ENCODE assay signal across 25 cellular contexts in genomic region chr3:100124116-100124767, GRCh38. TPM values are rescaled to one million over a fixed set of nuclear protein-coding genes. Genes with fewer than 3 reads are reported as not detected.
DNase-seq lines count a peak whose midpoint lies in the region; ATAC-seq and TF ChIP-seq lines count a peak whose summit lies in the region.
"Had no signal": no experiment of that assay in that cellular context is flagged by ENCODE, and none has a peak within 500 bp of the region (broad histone marks: within the 10 kb centered on the region; RNA-seq: fewer than 3 reads in every experiment).

No MANE protein-coding gene starts in this region.

- H3K27me3 Mint-ChIP-seq in stimulated activated naive B cell treated with anti-CD40 and anti-IgM and Interleukin-4, amounts not matched to agents 10 μg/mL and 1 μg/mL and 100 μg/mL, for 72 hours, result no peaks in the 10 kb centered on the region
- H3K27me3 Mint-ChIP-seq: CD4-positive, alpha-beta memory T cell had no signal

- H3K27ac ChIP-seq in coronary artery, result peak overlapping the region; percentile 4 to 29
- H3K27ac ChIP-seq in mesendoderm (ENCODE audit: low read depth, low read length), result no peak overlapping the region
- H3K27ac ChIP-seq: vagina, WERI-Rb-1 had no signal

- H3K18ac ChIP-seq in mesendoderm (ENCODE audit: low read length), result no peak overlapping the region

- no peak overlapping the region for H2BK15ac ChIP-seq in mesendoderm (replicated peaks; ENCODE audit: low read depth)

- no peak overlapping the region for H4K8ac ChIP-seq in mesendoderm (ENCODE audit: low read depth, low read length)

- H3K23ac ChIP-seq in mesendoderm (ENCODE audit: low read length), result no peak overlapping the region

- in situ Hi-C loops in SK-MEL-5 (cut with HindIII; ENCODE audit: low pct_unique_long_range_greater_than_20kb, low sequenced_read_pairs), result no loop called here

- H3K36me3 ChIP-seq in mesendoderm (ENCODE audit: control insufficient read depth, insufficient read depth, low read length), result no peaks in the 10 kb centered on the region
- H3K36me3 ChIP-seq: HAP-1, vagina, WERI-Rb-1 had no signal

- no peak overlapping the region for H3K4me2 ChIP-seq in mesendoderm (ENCODE audit: low read length)

- no peak overlapping the region for H2BK120ac ChIP-seq in mesendoderm (ENCODE audit: low read depth, low read length)

- peak; percentile 32 for DNase-seq in SK-MEL-5 (ENCODE audit: low read depth, low spot score)
- DNase-seq in coronary artery (ENCODE audit: low spot score), result no peak
- no peak for DNase-seq in mesendoderm
- DNase-seq in stimulated activated naive B cell treated with anti-CD40 and anti-IgM and Interleukin-4, amounts not matched to agents 10 μg/mL and 1 μg/mL and 100 μg/mL, for 72 hours, result no peak
- DNase-seq in NCI-H1105 treated with DMSO at 0.1 percent for 48 hours (lab: John Stamatoyannopoulos, UW), result no peak
- DNase-seq: activated CD8-positive, alpha-beta memory T cell treated with anti-CD3 and anti-CD28 coated beads, Interleukin-2, amount 50 U/mL, for 48 hours; activated gamma-delta T cell; amniotic stem cell; CD4-positive, alpha-beta memory T cell; dermis blood vessel endothelial cell; DMS153; head of caudate nucleus; KBM-7; NCI-H2171; NCI-H524; stimulated activated CD4-positive, alpha-beta T cell treated with anti-CD3 and anti-CD28 coated beads, Interleukin-12 subunit alpha, Interleukin-12 subunit beta, amount 100 ng/mL, for 4 hours; stimulated activated CD4-positive, alpha-beta T cell treated with anti-CD3 and anti-CD28 coated beads, Interleukin-4, amount 100 ng/mL, for 4 hours; WERI-Rb-1 had no signal

- H3K27ac Mint-ChIP-seq in stimulated activated naive B cell treated with anti-CD40 and anti-IgM and Interleukin-4, amounts not matched to agents 10 μg/mL and 1 μg/mL and 100 μg/mL, for 72 hours, result no peak overlapping the region
- H3K27ac Mint-ChIP-seq: CD4-positive, alpha-beta memory T cell; T-helper 2 cell treated with Interferon-gamma antibody and Interleukin-4, amounts not matched to agents 5 μg/mL and 100 μg/mL, for 36 hours had no signal

- H2AK5ac ChIP-seq in mesendoderm (ENCODE audit: low read length), result no peak overlapping the region

- peak; percentile 72 to 76 for ATAC-seq in stimulated activated naive B cell treated with anti-CD40 and anti-IgM and Interleukin-4, amounts not matched to agents 10 μg/mL and 1 μg/mL and 100 μg/mL, for 72 hours (replicated peaks)
- no peak for ATAC-seq in GM18517 (IDR thresholded peaks at IDR 0.05; ENCODE audit: unreplicated experiment)
- ATAC-seq in HG02571 (IDR thresholded peaks at IDR 0.05; ENCODE audit: unreplicated experiment), result no peak
- ATAC-seq: SK-N-SH treated with all-trans-retinoic acid at 6 μM for 48 hours had no signal

- H3K79me1 ChIP-seq in mesendoderm (ENCODE audit: low read length), result no peaks in the 10 kb centered on the region

- H3K4me1 ChIP-seq in mesendoderm (ENCODE audit: control insufficient read depth, low read depth, low read length), result peaks cover 4% of the 10 kb centered on the region
- H3K4me1 ChIP-seq: HAP-1, vagina had no signal

- no peak for TF ChIP-seq CTCF in coronary artery (IDR thresholded peaks at IDR 0.05)

- no peak overlapping the region for H4K5ac ChIP-seq in mesendoderm (ENCODE audit: low read length)

- H3K56ac ChIP-seq in mesendoderm (ENCODE audit: low read length), result peak overlapping the region; percentile 17

- peaks cover 0 to 2% of the 10 kb centered on the region in 2 donors for H3K4me1 Mint-ChIP-seq in stimulated activated naive B cell treated with anti-CD40 and anti-IgM and Interleukin-4, amounts not matched to agents 10 μg/mL and 1 μg/mL and 100 μg/mL, for 72 hours
- H3K4me1 Mint-ChIP-seq: CD4-positive, alpha-beta memory T cell had no signal

- no peak overlapping the region for H3K4me3 ChIP-seq in coronary artery
- H3K4me3 ChIP-seq in mesendoderm (ENCODE audit: low read length), result no peak overlapping the region
- H3K4me3 ChIP-seq: HAP-1, vagina had no signal

- H3K4ac ChIP-seq in mesendoderm (ENCODE audit: low read depth, low read length), result no peak overlapping the region

- peaks cover 5 to 16% of the 10 kb centered on the region in 2 donors for H3K36me3 Mint-ChIP-seq in stimulated activated naive B cell treated with anti-CD40 and anti-IgM and Interleukin-4, amounts not matched to agents 10 μg/mL and 1 μg/mL and 100 μg/mL, for 72 hours
- H3K36me3 Mint-ChIP-seq: CD4-positive, alpha-beta memory T cell had no signal

- H3K9me3 Mint-ChIP-seq in stimulated activated naive B cell treated with anti-CD40 and anti-IgM and Interleukin-4, amounts not matched to agents 10 μg/mL and 1 μg/mL and 100 μg/mL, for 72 hours, result no peaks in the 10 kb centered on the region
- H3K9me3 Mint-ChIP-seq: CD4-positive, alpha-beta memory T cell; T-helper 2 cell treated with Interferon-gamma antibody and Interleukin-4, amounts not matched to agents 5 μg/mL and 100 μg/mL, for 36 hours had no signal

- no peaks in the 10 kb centered on the region for H3K27me3 ChIP-seq in mesendoderm (ENCODE audit: insufficient read depth, low read length, poor library complexity)
- H3K27me3 ChIP-seq: vagina had no signal

- no CpG with 5 or more reads among the region's 5 CpGs for WGBS in mesendoderm (ENCODE audit: extremely low coverage, insufficient coverage, low lambda C conversion rate)

- H3K79me2 ChIP-seq in mesendoderm (ENCODE audit: control insufficient read depth, insufficient read depth, low read length), result no peaks in the 10 kb centered on the region

- no peak overlapping the region for H3K9ac ChIP-seq in mesendoderm (ENCODE audit: low read length)

- no peak overlapping the region for H3K4me3 Mint-ChIP-seq in stimulated activated naive B cell treated with anti-CD40 and anti-IgM and Interleukin-4, amounts not matched to agents 10 μg/mL and 1 μg/mL and 100 μg/mL, for 72 hours
- H3K4me3 Mint-ChIP-seq: CD4-positive, alpha-beta memory T cell; T-helper 2 cell treated with Interferon-gamma antibody and Interleukin-4, amounts not matched to agents 5 μg/mL and 100 μg/mL, for 36 hours had no signal

- H2BK5ac ChIP-seq in mesendoderm (ENCODE audit: low read length), result no peak overlapping the region

RNA-seq across cellular contexts. Expression of gene FILIP1L, which starts 9.9 kb away (rescaled TPM):
- total RNA-seq in SK-MEL-5 (2014; rRNA removed; shearing (Covaris generic)), result not detected in 2 replicates
- polyA plus RNA-seq in SK-MEL-5 (2015; cell fraction: cytosol; rRNA removed), result not detected in 2 replicates
- not detected in 2 replicates for polyA plus RNA-seq in SK-MEL-5 (2015; cell fraction: nucleus; rRNA removed)
- polyA plus RNA-seq in mesendoderm (2013, experiment 1 of 2), result 1.7 TPM
- 1.5 TPM for polyA plus RNA-seq in mesendoderm (2013, experiment 2 of 2)
- total RNA-seq: CD4-positive, alpha-beta memory T cell; RPMI7951 had no signal

Comparison
In these comparisons a context has a peak if more than half of its experiments do, and no peak if none do; other contexts are left out.
1. ATAC-seq: peak in stimulated activated naive B cell treated with anti-CD40 and anti-IgM and Interleukin-4, amounts not matched to agents 10 μg/mL and 1 μg/mL and 100 μg/mL, for 72 hours (2 of 2); none in GM18517 (single experiment) and HG02571 (single experiment).